In the genomic region with DNA sequence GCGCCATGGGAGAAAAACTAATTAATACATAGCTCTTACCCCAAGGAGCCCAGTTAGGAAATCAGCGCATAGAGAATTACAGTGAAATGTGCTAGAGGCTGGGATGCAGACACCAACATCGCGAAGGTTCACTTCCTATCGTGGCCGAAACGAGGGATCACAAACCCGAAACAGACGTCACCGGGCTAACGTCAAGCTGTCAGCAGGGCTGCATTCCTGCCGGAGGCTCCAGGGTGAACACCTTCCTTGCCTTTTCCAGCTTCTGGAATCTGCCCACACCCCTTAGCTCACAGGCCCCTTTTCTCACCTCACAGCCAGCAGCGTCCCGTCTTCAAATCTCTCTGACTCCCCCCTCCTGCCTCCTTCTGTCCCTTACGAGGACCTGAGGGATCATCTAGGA, we compare ENCODE assay signal across 2 cellular contexts.
TF ChIP-seq lines count a peak whose summit lies in the region.

No MANE protein-coding gene starts in this region.

TF ChIP-seq in GM23338, 12 proteins besides CTCF, POLR2A, EP300 and RAD21:
- TF ChIP-seq EZH2 (IDR thresholded peaks at IDR 0.05; ENCODE audit: low read depth, unreplicated experiment) (no peak), ZNF462 (CRISPR knock-in tag; IDR thresholded peaks at IDR 0.05) (no peak), JUNB (IDR thresholded peaks at IDR 0.05; ENCODE audit: unreplicated experiment) (no peak), CREB1 (CRISPR knock-in tag; IDR thresholded peaks at IDR 0.05; ENCODE audit: low read depth) (no peak), NANOG (IDR thresholded peaks at IDR 0.05; ENCODE audit: borderline replicate concordance) (no peak), REST (IDR thresholded peaks at IDR 0.05; ENCODE audit: unreplicated experiment) (no peak), EZH2phosphoT487 (IDR thresholded peaks at IDR 0.05; ENCODE audit: unreplicated experiment) (no peak), POLR2AphosphoS5 (IDR thresholded peaks at IDR 0.05; ENCODE audit: low read depth) (no peak)

TF ChIP-seq in IMR-90, 13 proteins besides CTCF, POLR2A, EP300 and RAD21:
- TF ChIP-seq BHLHE40 (IDR thresholded peaks at IDR 0.05; ENCODE audit: low read depth, low read length) = no peak
- TF ChIP-seq MAZ (IDR thresholded peaks at IDR 0.05; ENCODE audit: borderline replicate concordance, low read depth, low read length) = no peak
- no peak for TF ChIP-seq CHD1 (IDR thresholded peaks at IDR 0.05; ENCODE audit: low read depth, low read length)
- no peak for TF ChIP-seq CEBPB (IDR thresholded peaks at IDR 0.05; ENCODE audit: low read depth, low read length)
- TF ChIP-seq RFX5 (IDR thresholded peaks at IDR 0.05; ENCODE audit: low read depth, low read length) = no peak
- TF ChIP-seq, protein P1, sequence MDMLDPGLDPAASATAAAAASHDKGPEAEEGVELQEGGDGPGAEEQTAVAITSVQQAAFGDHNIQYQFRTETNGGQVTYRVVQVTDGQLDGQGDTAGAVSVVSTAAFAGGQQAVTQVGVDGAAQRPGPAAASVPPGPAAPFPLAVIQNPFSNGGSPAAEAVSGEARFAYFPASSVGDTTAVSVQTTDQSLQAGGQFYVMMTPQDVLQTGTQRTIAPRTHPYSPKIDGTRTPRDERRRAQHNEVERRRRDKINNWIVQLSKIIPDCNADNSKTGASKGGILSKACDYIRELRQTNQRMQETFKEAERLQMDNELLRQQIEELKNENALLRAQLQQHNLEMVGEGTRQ (IDR thresholded peaks at IDR 0.05; ENCODE audit: low read depth, low read length) = no peak
- TF ChIP-seq FOS (IDR thresholded peaks at IDR 0.05; ENCODE audit: low read depth, low read length) = no peak
- no peak for TF ChIP-seq MXI1 (IDR thresholded peaks at IDR 0.05; ENCODE audit: borderline replicate concordance, low read depth, low read length)
